16 cellular contexts compared by ENCODE assay signal in the genomic region with DNA sequence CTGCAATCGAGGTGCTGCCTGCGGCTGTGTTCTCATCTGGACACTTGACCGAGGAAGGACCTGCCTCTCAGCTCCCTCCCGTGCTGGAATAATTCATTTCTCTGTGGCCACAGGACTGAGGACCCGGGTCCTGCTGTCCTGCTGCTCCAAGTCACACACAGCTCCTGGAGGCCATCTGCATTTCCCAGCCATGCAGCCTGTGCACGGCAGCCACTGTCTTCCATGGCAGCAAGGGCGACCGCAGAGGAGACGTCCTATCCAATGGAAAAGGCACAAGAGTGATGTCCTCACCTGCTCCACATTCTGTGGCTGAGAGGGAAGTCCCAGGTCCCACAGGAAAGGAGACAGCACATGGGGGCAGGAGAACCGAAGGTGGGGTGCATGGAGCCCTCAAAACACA.
"Had no signal": no experiment of that assay in that cellular context is flagged by ENCODE, and none has a peak within 500 bp of the region (broad histone marks: within the 10 kb centered on the region; RNA-seq: fewer than 3 reads in every experiment).

No MANE protein-coding gene starts in this region.

- H3K4me3 ChIP-seq: mucosa of descending colon, prostate gland had no signal

- H3K36me3 Mint-ChIP-seq: activated naive CD8-positive, alpha-beta T cell; brain; natural killer cell had no signal

- ATAC-seq: activated T-helper 17 cell treated with anti-CD3 and anti-CD28 coated beads, Interleukin-2, amount 50 U/mL, for 72 hours; left cardiac atrium; mucosa of descending colon; natural killer cell; stimulated activated naive CD8-positive, alpha-beta T cell treated with anti-CD3 and anti-CD28 coated beads, Interleukin-15, Interleukin-2, amounts not matched to agents 100 U/mL and 50 U/mL, for 24 hours had no signal

- DNase-seq: activated CD4-positive, alpha-beta T cell treated with anti-CD3 and anti-CD28 coated beads, Interleukin-2, amount 50 U/mL, for 4 hours; activated CD4-positive, CD25-positive, alpha-beta regulatory T cell treated with anti-CD3 and anti-CD28 coated beads, Interleukin-2, amount 50 U/mL, for 72 hours; activated T-cell treated with anti-CD3 and anti-CD28 coated beads for 4 hours; amygdala; dermis blood vessel endothelial cell; hippocampal formation; left cardiac atrium; mammary epithelial cell; mucosa of descending colon; natural killer cell; stimulated activated CD4-positive, alpha-beta T cell treated with anti-CD3 and anti-CD28 coated beads, Interleukin-2, amount 100 ng/mL, for 48 hours; stimulated activated naive CD8-positive, alpha-beta T cell treated with anti-CD3 and anti-CD28 coated beads, Interleukin-15, Interleukin-2, amounts not matched to agents 100 U/mL and 50 U/mL, for 24 hours had no signal

- H3K36me3 ChIP-seq: prostate gland had no signal

- H3K9me3 ChIP-seq: mucosa of descending colon, prostate gland had no signal

- H3K4me1 ChIP-seq: prostate gland had no signal

- H3K4me1 Mint-ChIP-seq: activated T-helper 17 cell treated with anti-CD3 and anti-CD28 coated beads, Interleukin-2, amount 50 U/mL, for 72 hours; natural killer cell had no signal

- H3K27ac Mint-ChIP-seq: activated naive CD8-positive, alpha-beta T cell; activated T-helper 17 cell treated with anti-CD3 and anti-CD28 coated beads, Interleukin-2, amount 50 U/mL, for 72 hours; brain; natural killer cell had no signal

- H3K27ac ChIP-seq: prostate gland had no signal

- H3K4me3 Mint-ChIP-seq: activated naive CD8-positive, alpha-beta T cell; activated T-helper 17 cell treated with anti-CD3 and anti-CD28 coated beads, Interleukin-2, amount 50 U/mL, for 72 hours; brain; natural killer cell had no signal
